ENCODE assay signal across 18 cellular contexts in genomic region chr3:190593075-190593474, GRCh38.
"Had no signal": no experiment of that assay in that cellular context is flagged by ENCODE, and none has a peak within 500 bp of the region (broad histone marks: within the 10 kb centered on the region; RNA-seq: fewer than 3 reads in every experiment).

No MANE protein-coding gene starts in this region.

- DNase-seq: effector CD4-positive, alpha-beta T cell; endodermal cell; erythroblast; heart left ventricle; hippocampal formation; left colon; left ventricle myocardium superior; mesendoderm; naive thymus-derived CD4-positive, alpha-beta T cell; right cardiac atrium; stimulated activated CD4-positive, alpha-beta T cell treated with anti-CD3 and anti-CD28 coated beads, Interleukin-2, amount 100 ng/mL, for 48 hours; stimulated activated naive CD8-positive, alpha-beta T cell treated with anti-CD3 and anti-CD28 coated beads, Interleukin-15, Interleukin-2, amounts not matched to agents 100 U/mL and 50 U/mL, for 24 hours; thyroid gland; upper lobe of left lung had no signal

- H3K4me2 ChIP-seq: smooth muscle cell had no signal

- H3K36me3 ChIP-seq: heart left ventricle, neutrophil, suprapubic skin, thyroid gland, upper lobe of left lung had no signal

- H3K9me3 Mint-ChIP-seq: endodermal cell had no signal

- H3K4me3 ChIP-seq: coronary artery, heart left ventricle, smooth muscle cell, suprapubic skin, thyroid gland, upper lobe of left lung had no signal

- H3K4me3 Mint-ChIP-seq: endodermal cell; naive thymus-derived CD4-positive, alpha-beta T cell had no signal

- ATAC-seq: heart left ventricle; left colon; left ventricle myocardium superior; naive thymus-derived CD4-positive, alpha-beta T cell; right cardiac atrium; stimulated activated naive CD8-positive, alpha-beta T cell treated with anti-CD3 and anti-CD28 coated beads, Interleukin-15, Interleukin-2, amounts not matched to agents 100 U/mL and 50 U/mL, for 24 hours had no signal

- H3K27me3 Mint-ChIP-seq: naive thymus-derived CD4-positive, alpha-beta T cell had no signal

- H3K4me1 Mint-ChIP-seq: endodermal cell had no signal

- H3K9me3 ChIP-seq: heart left ventricle, neutrophil, suprapubic skin, thyroid gland, upper lobe of left lung had no signal

- H3K27me3 ChIP-seq: heart left ventricle, neutrophil, suprapubic skin, thyroid gland, upper lobe of left lung had no signal

- H3K27ac Mint-ChIP-seq: endodermal cell had no signal

- H3K27ac ChIP-seq: coronary artery, heart left ventricle, neutrophil, suprapubic skin, thyroid gland, upper lobe of left lung had no signal
